8 cellular contexts compared by ENCODE assay signal in genomic region chr7:22356010-22356854, GRCh38. TPM values are rescaled to one million over a fixed set of nuclear protein-coding genes. Genes with fewer than 3 reads are reported as not detected.
DNase-seq lines count a peak whose midpoint lies in the region; ATAC-seq, FAIRE-seq and TF ChIP-seq lines count a peak whose summit lies in the region.

No MANE protein-coding gene starts in this region.

- peak overlapping the region; percentile 22 for H2AFZ ChIP-seq in astrocyte (ENCODE audit: low read depth, low read length)

- H3K27me3 Mint-ChIP-seq in astrocyte (ENCODE audit: low read depth, unreplicated experiment), result peaks cover 23% of the 10 kb centered on the region

- H3K4me1 Mint-ChIP-seq in astrocyte (ENCODE audit: low read depth, unreplicated experiment), result peaks cover 14% of the 10 kb centered on the region

- H3K9me3 Mint-ChIP-seq in astrocyte (ENCODE audit: unreplicated experiment), result peaks cover 2% of the 10 kb centered on the region

- H4K20me1 ChIP-seq in astrocyte (ENCODE audit: insufficient read depth, low read length), result no peaks in the 10 kb centered on the region

- WGBS in lower leg skin, 2 donors, result 9% methylated on average over 14 to 26 of the region's 46 CpGs

- H3K4me1 ChIP-seq in A673 (ENCODE audit: insufficient read depth, low read length, poor library complexity, severe bottlenecking), result peaks cover 4% of the 10 kb centered on the region
- H3K4me1 ChIP-seq in astrocyte (ENCODE audit: insufficient read depth, low read length), result peaks cover 10% of the 10 kb centered on the region
- H3K4me1 ChIP-seq in upper lobe of right lung, result no peaks in the 10 kb centered on the region

- H3K4me3 Mint-ChIP-seq in astrocyte (ENCODE audit: unreplicated experiment), result peak overlapping the region; percentile 67

- TF ChIP-seq CTCF in A673 (conservative IDR thresholded peaks at IDR 0.05; ENCODE audit: low read depth, low read length), result no peak
- no peak for TF ChIP-seq CTCF in astrocyte (IDR thresholded peaks at IDR 0.05; ENCODE audit: insufficient read depth, low read depth, low read length)
- TF ChIP-seq CTCF in lower leg skin (IDR thresholded peaks at IDR 0.05), result no peak
- TF ChIP-seq CTCF in upper lobe of right lung (IDR thresholded peaks at IDR 0.05), result no peak

- H3K9me3 ChIP-seq in A673 (ENCODE audit: low read depth, low read length, poor library complexity, severe bottlenecking), result no peaks in the 10 kb centered on the region
- H3K9me3 ChIP-seq in astrocyte (ENCODE audit: insufficient read depth, low read depth, low read length), result no peaks in the 10 kb centered on the region
- no peaks in the 10 kb centered on the region for H3K9me3 ChIP-seq in upper lobe of right lung

- H3K27ac Mint-ChIP-seq in astrocyte (ENCODE audit: unreplicated experiment), result no peak overlapping the region

- H3K4me3 ChIP-seq in A673 (ENCODE audit: low read depth, low read length, poor library complexity, severe bottlenecking) (peak overlapping the region; percentile 52), astrocyte (ENCODE audit: insufficient read depth, low read depth, low read length) (peak overlapping the region; percentile 39), lower leg skin (ENCODE audit: low read depth, poor library complexity, severe bottlenecking) (peak overlapping the region; percentile 10), upper lobe of right lung (peak overlapping the region; percentile 50)

- no TSS peak for BruUV-seq in A673 (replicated peaks; lab: Mats Ljungman, UMichigan)

- H3K79me2 ChIP-seq in astrocyte (ENCODE audit: insufficient read depth, low read length), result no peaks in the 10 kb centered on the region

- H3K9ac ChIP-seq in astrocyte (ENCODE audit: low read length), result no peak overlapping the region

- intact Hi-C loops in A673 (cut with micrococcal nuclease; ENCODE audit: unreplicated experiment) (no loop called here), lower leg skin (cut with DNase I; ENCODE audit: low total_unique reads) (no loop called here), upper lobe of right lung (cut with DNase I) (no loop called here)

- H3K4me2 ChIP-seq in astrocyte (ENCODE audit: low read length), result peak overlapping the region; percentile 82

- POLR2A ChIA-PET in A673 (lab: Charles Lee; ENCODE audit: low non-redundant PET), result no interaction called here

- no peak for DNase-seq in A673 (ENCODE audit: low spot score)
- no peak for DNase-seq in astrocyte (ENCODE audit: low read depth)
- DNase-seq in lower leg skin (ENCODE audit: low spot score in 2 of 2), result no peak
- DNase-seq in upper lobe of right lung, result peak; percentile 71
- no peak for DNase-seq in stimulated activated CD4-positive, alpha-beta T cell treated with anti-CD3 and anti-CD28 coated beads, Interleukin-1b, Interleukin-23, amount 100 ng/mL, for 48 hours

- H3K27ac ChIP-seq in A673 (ENCODE audit: low read depth, low read length, poor library complexity, severe bottlenecking) (no peak overlapping the region), astrocyte (ENCODE audit: low read depth, low read length) (no peak overlapping the region), upper lobe of right lung (peak overlapping the region; percentile 42)

- CTCF ChIA-PET in A673 (lab: Charles Lee), result no interaction called here

- H3K36me3 ChIP-seq in A673 (ENCODE audit: insufficient read depth, low read length, poor library complexity, severe bottlenecking) (no peaks in the 10 kb centered on the region), astrocyte (ENCODE audit: insufficient read depth, low read length) (no peaks in the 10 kb centered on the region), upper lobe of right lung (no peaks in the 10 kb centered on the region)

- no peak for FAIRE-seq in astrocyte (lab: Jason Lieb, UNC)

- H3K36me3 Mint-ChIP-seq in astrocyte (ENCODE audit: low read depth, unreplicated experiment), result no peaks in the 10 kb centered on the region

- H3K27me3 ChIP-seq in A673 (replicated peaks; ENCODE audit: insufficient read depth, low read depth, low read length, poor library complexity) (no peaks in the 10 kb centered on the region), astrocyte (ENCODE audit: insufficient read depth, low read length) (peaks cover 7% of the 10 kb centered on the region), upper lobe of right lung (peaks cover 11% of the 10 kb centered on the region)

- no peak for TF ChIP-seq POLR2A in lower leg skin (IDR thresholded peaks at IDR 0.05)

- peak; percentile 13 for ATAC-seq in GM18498 (IDR thresholded peaks at IDR 0.05; ENCODE audit: unreplicated experiment)
- ATAC-seq in HG03432 (IDR thresholded peaks at IDR 0.05; ENCODE audit: unreplicated experiment), result peak; percentile 30
- peak; percentile 66 for ATAC-seq in upper lobe of right lung
- no peak for ATAC-seq in HG03565 (IDR thresholded peaks at IDR 0.05; ENCODE audit: unreplicated experiment)

RNA-seq across cellular contexts. Expression of gene RAPGEF5, which starts 0.7 kb away (rescaled TPM):
- total RNA-seq in A673 (2021) (10.7 and 14.9 TPM in 2 replicates), astrocyte (0.29 and 1.0 TPM in 2 replicates), lower leg skin (10 to 100 TPM; 19.4 to 47.7 (median 25.2) TPM), upper lobe of right lung (139 TPM)
